Comparison of ENCODE assay signal across 9 cellular contexts in the genomic region with DNA sequence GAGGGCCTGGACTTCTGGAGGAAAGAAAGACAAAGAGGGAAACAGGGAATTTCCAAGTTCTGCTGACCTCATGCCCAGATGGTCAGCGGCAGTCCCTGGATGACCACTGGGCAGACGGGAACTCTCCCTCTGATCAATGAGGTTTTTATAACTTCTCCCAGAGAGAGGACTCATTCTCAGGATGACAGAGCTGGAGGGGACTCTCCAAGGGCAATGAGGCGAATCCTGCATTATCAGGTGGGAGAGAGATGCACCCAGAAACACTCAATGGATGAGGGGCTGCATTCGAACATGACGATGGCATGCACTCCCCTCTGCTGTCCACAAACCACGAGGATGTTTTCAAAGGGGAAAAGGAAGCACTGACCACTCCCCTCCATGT. TPM values are rescaled to one million over a fixed set of nuclear protein-coding genes. Genes with fewer than 3 reads are reported as not detected.
DNase-seq lines count a peak whose midpoint lies in the region; ATAC-seq and TF ChIP-seq lines count a peak whose summit lies in the region.
"Had no signal": no experiment of that assay in that cellular context is flagged by ENCODE, and none has a peak within 500 bp of the region (broad histone marks: within the 10 kb centered on the region; RNA-seq: fewer than 3 reads in every experiment).

No MANE protein-coding gene starts in this region.

- H3K9me3 Mint-ChIP-seq in activated CD4-positive, alpha-beta T cell treated with anti-CD3 and anti-CD28 coated beads for 36 hours (ENCODE audit: low read depth), result no peaks in the 10 kb centered on the region
- H3K9me3 Mint-ChIP-seq in dendritic cell treated with granulocyte-macrophage colony-stimulating factor and Interleukin-4, amounts not matched to agents 40 ng/mL and 50 ng/mL, for 4 days, result no peaks in the 10 kb centered on the region

- peaks cover 99% of the 10 kb centered on the region for H3K4me1 Mint-ChIP-seq in activated CD4-positive, alpha-beta T cell treated with anti-CD3 and anti-CD28 coated beads for 36 hours
- peaks cover 97% of the 10 kb centered on the region for H3K4me1 Mint-ChIP-seq in dendritic cell treated with granulocyte-macrophage colony-stimulating factor and Interleukin-4, amounts not matched to agents 40 ng/mL and 50 ng/mL, for 4 days (ENCODE audit: low read depth)

- intact Hi-C loops in activated CD4-positive, alpha-beta T cell treated with anti-CD3 and anti-CD28 coated beads for 36 hours (cut with DNase I, micrococcal nuclease), result no loop called here
- intact Hi-C loops in dendritic cell treated with granulocyte-macrophage colony-stimulating factor and Interleukin-4, amounts not matched to agents 40 ng/mL and 50 ng/mL, for 4 days (cut with micrococcal nuclease), result loop anchor here (5.0 kb wide), 1 partner anchor 44 kb away; no protein-coding TSS in a partner anchor
- intact Hi-C loops in spleen (cut with DNase I; ENCODE audit: low total_unique reads), result no loop called here
- intact Hi-C loops in OCI-LY7 (cut with micrococcal nuclease; ENCODE audit: unreplicated experiment), result no loop called here

- peaks cover 8% of the 10 kb centered on the region; the same call in 1 of the 2 replicates for H3K79me2 ChIP-seq in OCI-LY7 (ENCODE audit: insufficient read depth, low read depth, low read length)

- peak overlapping the region; percentile 91 for H3K27ac Mint-ChIP-seq in activated CD4-positive, alpha-beta T cell treated with anti-CD3 and anti-CD28 coated beads for 36 hours
- peak overlapping the region; percentile 79 for H3K27ac Mint-ChIP-seq in dendritic cell treated with granulocyte-macrophage colony-stimulating factor and Interleukin-4, amounts not matched to agents 40 ng/mL and 50 ng/mL, for 4 days

- peaks cover 93% of the 10 kb centered on the region for H3K36me3 Mint-ChIP-seq in activated CD4-positive, alpha-beta T cell treated with anti-CD3 and anti-CD28 coated beads for 36 hours (ENCODE audit: low read depth)
- peaks cover 75% of the 10 kb centered on the region for H3K36me3 Mint-ChIP-seq in dendritic cell treated with granulocyte-macrophage colony-stimulating factor and Interleukin-4, amounts not matched to agents 40 ng/mL and 50 ng/mL, for 4 days (ENCODE audit: low read depth)

- H3K4me3 ChIP-seq in spleen (peak overlapping the region in 1 of 8 donors; percentile 11), OCI-LY7 (ENCODE audit: low read depth, low read length, poor library complexity, severe bottlenecking) (no peak overlapping the region)

- H3K36me3 ChIP-seq in spleen (peaks cover 0 to 87% (median 18%) of the 10 kb centered on the region in 6 donors), OCI-LY7 (ENCODE audit: insufficient read depth, low read length) (peaks cover 37% of the 10 kb centered on the region)

- H2AFZ ChIP-seq in OCI-LY7 (ENCODE audit: low read length), result no peak overlapping the region

- CTCF ChIA-PET in activated CD4-positive, alpha-beta T cell treated with anti-CD3 and anti-CD28 coated beads for 36 hours (lab: Charles Lee), result interaction anchor here (0.8 to 5.2 kb wide), 7 partner anchors 9 to 97 kb away, joined by 3 to 19 read pairs (median 4); no protein-coding TSS in a partner anchor
- CTCF ChIA-PET in OCI-LY7 (lab: Charles Lee; ENCODE audit: unreplicated experiment), result interaction anchor here (0.6 kb wide), 1 partner anchor 145 kb away, joined by 3 read pairs; no protein-coding TSS in a partner anchor

- H3K27me3 ChIP-seq in spleen (replicated peaks in 1 of 7), result no peaks in the 10 kb centered on the region

- H3K4me2 ChIP-seq in OCI-LY7 (ENCODE audit: low read length), result no peak overlapping the region; the same call in 1 of the 2 replicates

- no peak for DNase-seq in activated CD4-positive, alpha-beta T cell treated with anti-CD3 and anti-CD28 coated beads for 36 hours
- no peak for DNase-seq in activated CD4-positive, alpha-beta T cell treated with anti-CD3 and anti-CD28 coated beads, Interleukin-2, amount 50 U/mL, for 1 hour
- DNase-seq in spleen (no peak), NCI-H1417 (lab: John Stamatoyannopoulos, UW) (no peak), OCI-LY7 (ENCODE audit: low spot score) (no peak)
- DNase-seq: KBM-7 had no signal

- H3K27ac ChIP-seq in spleen, result peak overlapping the region; percentile 71 to 95 (median 79)
- H3K27ac ChIP-seq in OCI-LY7 (ENCODE audit: low read depth, low read length, poor library complexity, severe bottlenecking), result no peak overlapping the region

- POLR2A ChIA-PET in activated CD4-positive, alpha-beta T cell treated with anti-CD3 and anti-CD28 coated beads for 36 hours (lab: Charles Lee), result interaction anchor here (0.9 to 3.2 kb wide), 3 partner anchors 11 to 15 kb away, joined by 3 to 15 read pairs (median 4); no protein-coding TSS in a partner anchor
- POLR2A ChIA-PET in OCI-LY7 (lab: Charles Lee), result no interaction called here

- H3K9me2 ChIP-seq in OCI-LY7 (ENCODE audit: insufficient read depth, low read length), result no peaks in the 10 kb centered on the region

- TF ChIP-seq CTCF in spleen (IDR thresholded peaks at IDR 0.05 in 8 of 11, conservative IDR thresholded peaks at IDR 0.05 in 3 of 11) (no peak), OCI-LY7 (conservative IDR thresholded peaks at IDR 0.05; ENCODE audit: low read length) (no peak)

- no peak for TF ChIP-seq POLR2A in spleen (IDR thresholded peaks at IDR 0.05)

- 28 to 38% (median 34%) methylated on average over 5 to 6 of the region's 6 CpGs for WGBS in spleen, 5 donors

- H3K4me1 ChIP-seq in spleen, result peaks cover 85 to 100% (median 99%) of the 10 kb centered on the region in 6 donors
- H3K4me1 ChIP-seq in OCI-LY7 (ENCODE audit: insufficient read depth, low read length, poor library complexity, severe bottlenecking), result peaks cover 14% of the 10 kb centered on the region

- H4K20me1 ChIP-seq in OCI-LY7 (ENCODE audit: insufficient read depth, low read length), result peaks cover 5% of the 10 kb centered on the region; the same call in 1 of the 2 replicates

- H3K4me3 Mint-ChIP-seq in activated CD4-positive, alpha-beta T cell treated with anti-CD3 and anti-CD28 coated beads for 36 hours, result peak overlapping the region; percentile 48
- no peak overlapping the region for H3K4me3 Mint-ChIP-seq in dendritic cell treated with granulocyte-macrophage colony-stimulating factor and Interleukin-4, amounts not matched to agents 40 ng/mL and 50 ng/mL, for 4 days

- BruUV-seq in OCI-LY7 (replicated peaks; lab: Mats Ljungman, UMichigan), result no TSS peak

- no peaks in the 10 kb centered on the region for H3K27me3 Mint-ChIP-seq in activated CD4-positive, alpha-beta T cell treated with anti-CD3 and anti-CD28 coated beads for 36 hours
- no peaks in the 10 kb centered on the region for H3K27me3 Mint-ChIP-seq in dendritic cell treated with granulocyte-macrophage colony-stimulating factor and Interleukin-4, amounts not matched to agents 40 ng/mL and 50 ng/mL, for 4 days

- H3K9me3 ChIP-seq in spleen (no peaks in the 10 kb centered on the region), OCI-LY7 (ENCODE audit: low read length) (no peaks in the 10 kb centered on the region)

- ATAC-seq in activated CD4-positive, alpha-beta T cell treated with anti-CD3 and anti-CD28 coated beads for 36 hours, result peak; percentile 1
- ATAC-seq in HG03103 (IDR thresholded peaks at IDR 0.05; ENCODE audit: low read depth, unreplicated experiment), result peak; percentile 5
- ATAC-seq in GM18502 (IDR thresholded peaks at IDR 0.05; ENCODE audit: poor library complexity, unreplicated experiment), result no peak

RNA-seq across cellular contexts. Expression of gene TNIP1, which starts 12.7 kb away (rescaled TPM):
- total RNA-seq in activated CD4-positive, alpha-beta T cell treated with anti-CD3 and anti-CD28 coated beads for 36 hours, result 100 to 1,000 TPM; 351 to 408 TPM
- total RNA-seq in spleen, result 100 to 1,000 TPM; 179 to 260 (median 218) TPM
- polyA plus RNA-seq in spleen, result 100 to 1,000 TPM in 1 of 3 donors, 10 to 100 TPM in 2; 67.7 to 149 (median 95.9) TPM
- 51.4 and 55.9 TPM in 2 replicates for total RNA-seq in OCI-LY7 (2014; rRNA removed; shearing (Covaris generic))
- total RNA-seq in OCI-LY7 (2022), result 76.3 and 77.5 TPM in 2 replicates

RNA-seq across cellular contexts. Expression of gene GPX3, which starts 47.8 kb away (rescaled TPM):
- total RNA-seq in activated CD4-positive, alpha-beta T cell treated with anti-CD3 and anti-CD28 coated beads for 36 hours, result not detected
- total RNA-seq in spleen (100 to 1,000 TPM in 6 of 7 donors, 10 to 100 TPM in 1; 78.7 to 886 (median 416) TPM), OCI-LY7 (2022) (not detected in 2 replicates)
- polyA plus RNA-seq in spleen, result 100 to 1,000 TPM; 158 to 261 (median 256) TPM
- total RNA-seq in OCI-LY7 (2014; rRNA removed; shearing (Covaris generic)), result not detected in 2 replicates

Comparison
In these comparisons a context has a peak if more than half of its experiments do, and no peak if none do; other contexts are left out.
1. RNA of gene GPX3, which starts 47.8 kb away (total RNA-seq): 78.7 to 886 TPM in spleen; not detected in activated CD4-positive, alpha-beta T cell treated with anti-CD3 and anti-CD28 coated beads for 36 hours and not detected in OCI-LY7; every median in the first group is over 10 times any median in the second.